ENCODE assay signal across 8 cellular contexts in genomic region chr2:70089946-70090523, GRCh38. TPM values are rescaled to one million over a fixed set of nuclear protein-coding genes. Genes with fewer than 3 reads are reported as not detected.
DNase-seq lines count a peak whose midpoint lies in the region; ATAC-seq, FAIRE-seq and TF ChIP-seq lines count a peak whose summit lies in the region.

No MANE protein-coding gene starts in this region.

- peaks cover 50% of the 10 kb centered on the region for H3K4me1 Mint-ChIP-seq in brain

- TF ChIP-seq POLR2A in A549 (IDR thresholded peaks at IDR 0.05; ENCODE audit: low read length): no peak

- peaks cover 14% of the 10 kb centered on the region for H3K27me3 Mint-ChIP-seq in brain

- 96% methylated on average over 6 of the region's 6 CpGs for WGBS in A549 (ENCODE audit: missing lambda C conversion rate)

- TF ChIP-seq RAD21 in A549 (conservative IDR thresholded peaks at IDR 0.05 in 1 of 2, IDR thresholded peaks at IDR 0.05 in 1 of 2): no peak

- ATAC-seq in A549 (no peak), HG02759 (IDR thresholded peaks at IDR 0.05; ENCODE audit: unreplicated experiment) (no peak), HG03442 (IDR thresholded peaks at IDR 0.05; ENCODE audit: unreplicated experiment) (no peak)

- H3K4me3 ChIP-seq in A549 (peak overlapping the region; percentile 96), HL-60 (replicated peaks; ENCODE audit: insufficient read depth, low read length) (peak overlapping the region; percentile 60), mucosa of rectum (ENCODE audit: low read length in 2 of 2) (peak overlapping the region; percentile 18 to 26), BE2C (ENCODE audit: low read depth, low read length) (no peak overlapping the region)

- H3K9me3 ChIP-seq in A549 (no peaks in the 10 kb centered on the region), mucosa of rectum (ENCODE audit: control insufficient read depth in 2 of 2, low read length in 2 of 2) (no peaks in the 10 kb centered on the region), BE2C (no peaks in the 10 kb centered on the region)

- TF ChIP-seq CTCF in A549 (IDR thresholded peaks at IDR 0.05) (no peak), HL-60 (IDR thresholded peaks at IDR 0.05; ENCODE audit: insufficient read depth, low read length) (no peak), brain (conservative IDR thresholded peaks at IDR 0.05) (no peak), BE2C (IDR thresholded peaks at IDR 0.05; ENCODE audit: low read depth, low read length) (no peak)

- peak overlapping the region; percentile 100 for H3K27ac Mint-ChIP-seq in brain

- H3K4me2 ChIP-seq in A549: peak overlapping the region; percentile 96

- H3K4me1 ChIP-seq in A549 (peaks cover 29% of the 10 kb centered on the region), mucosa of rectum (ENCODE audit: control insufficient read depth in 2 of 2, insufficient read depth in 2 of 2, low read length in 2 of 2) (peaks cover 24 to 34% of the 10 kb centered on the region in 2 donors), BE2C (peaks cover 6% of the 10 kb centered on the region; the same call in 1 of the 2 replicates)

- H3K9ac ChIP-seq in mucosa of rectum (ENCODE audit: low read depth in 1 of 2, low read length in 2 of 2): peak overlapping the region in 1 of 2 donors; percentile 25

- FAIRE-seq in A549 (lab: Jason Lieb, UNC): no peak

- CTCF ChIA-PET in A549 (lab: Yijun Ruan, JAX): interaction anchor here (0.5 to 3.5 kb wide), 7 partner anchors 11 to 102 kb away, joined by 3 to 33 read pairs (median 6); no protein-coding TSS in a partner anchor

- no peaks in the 10 kb centered on the region for H3K27me3 ChIP-seq in HL-60 (ENCODE audit: insufficient read depth, poor library complexity, severe bottlenecking)
- no peaks in the 10 kb centered on the region for H3K27me3 ChIP-seq in mucosa of rectum (ENCODE audit: control insufficient read depth in 2 of 2, insufficient read depth in 2 of 2, low read length in 2 of 2)
- no peaks in the 10 kb centered on the region for H3K27me3 ChIP-seq in BE2C

- H3K36me3 ChIP-seq in mucosa of rectum (ENCODE audit: control insufficient read depth in 2 of 2, insufficient read depth in 2 of 2, low read length in 2 of 2) (peaks cover 4 to 10% of the 10 kb centered on the region in 2 donors), BE2C (peaks cover 13% of the 10 kb centered on the region)

- H3K27ac ChIP-seq in A549: peak overlapping the region; percentile 96 to 100
- peak overlapping the region; percentile 100 for H3K27ac ChIP-seq in HL-60 (replicated peaks)
- peak overlapping the region; percentile 96 to 100 for H3K27ac ChIP-seq in mucosa of rectum (ENCODE audit: low read depth in 2 of 2, low read length in 2 of 2)

- no peak for DNase-seq in A549 (ENCODE audit: low read depth in 1 of 2, low spot score in 1 of 2)
- peak; percentile 58 to 62 for DNase-seq in HL-60 (ENCODE audit: low read depth in 1 of 2, low spot score in 1 of 2)
- DNase-seq in BE2C: no peak
- DNase-seq in activated effector memory CD4-positive, alpha-beta T cell treated with anti-CD3 and anti-CD28 coated beads, Interleukin-2, amount 50 U/mL, for 16 hours: no peak

- peaks cover 0 to 16% (median 6%) of the 10 kb centered on the region in 5 experiments for H3K9me3 Mint-ChIP-seq in brain

- TF ChIP-seq EP300 in A549 (IDR thresholded peaks at IDR 0.05): no peak

- peaks cover 39% of the 10 kb centered on the region for H3K36me3 Mint-ChIP-seq in brain

- peak overlapping the region; percentile 93 to 100 (median 97) for H3K4me3 Mint-ChIP-seq in brain

- POLR2A ChIA-PET in A549 (lab: Yijun Ruan, JAX): interaction anchor here (1.0 to 4.5 kb wide), 5 partner anchors 35 to 54 kb away, joined by 3 to 48 read pairs (median 15); no protein-coding TSS in a partner anchor

TF ChIP-seq in A549, 52 proteins besides CTCF, POLR2A, EP300 and RAD21:
- TF ChIP-seq RARB (CRISPR knock-in tag; IDR thresholded peaks at IDR 0.05): no peak
- 0 out of 2 replicates have a peak, but pooled peaks have one; percentile 1 for TF ChIP-seq EHF (CRISPR knock-in tag; IDR thresholded peaks at IDR 0.05)
- no peak for TF ChIP-seq ELK1 (IDR thresholded peaks at IDR 0.05; ENCODE audit: low read depth, low read length)
- TF ChIP-seq CEBPB (IDR thresholded peaks at IDR 0.05): no peak
- TF ChIP-seq HES2 (IDR thresholded peaks at IDR 0.05): no peak
- TF ChIP-seq BHLHE40 (IDR thresholded peaks at IDR 0.05; ENCODE audit: low read depth, low read length): no peak
- no peak for TF ChIP-seq SMC3 (IDR thresholded peaks at IDR 0.05)
- TF ChIP-seq BCL3 (IDR thresholded peaks at IDR 0.05): 0 out of 3 replicates have a peak, but pooled peaks have one; percentile 17
- TF ChIP-seq HDAC2 (IDR thresholded peaks at IDR 0.05): no peak
- 0 out of 2 replicates have a peak, but pooled peaks have one; percentile 25 for TF ChIP-seq PBX3 (IDR thresholded peaks at IDR 0.05)
- no peak for TF ChIP-seq ZNF302 (CRISPR knock-in tag; IDR thresholded peaks at IDR 0.05)
- TF ChIP-seq JUNB (IDR thresholded peaks at IDR 0.05): no peak
- peak; percentile 58 for TF ChIP-seq HOXA7 (CRISPR knock-in tag; IDR thresholded peaks at IDR 0.05)
- TF ChIP-seq ZC3H11A (IDR thresholded peaks at IDR 0.05): no peak

RNA-seq across cellular contexts. Expression of gene PCBP1, which starts 2.8 kb away (rescaled TPM):
- polyA plus RNA-seq in A549 (2011; rRNA removed): 86.8 and 134 TPM in 2 replicates
- 207 and 256 TPM in 2 replicates for polyA plus RNA-seq in A549 (2012; cell fraction: cytosol; rRNA removed)
- polyA plus RNA-seq in A549 (2012; cell fraction: nucleus; rRNA removed): 280 and 285 TPM in 2 replicates
- 284 to 310 TPM (median 304 TPM) in 3 replicates for polyA plus RNA-seq in A549 (2017; fragmentation: RNase III; extraction: RNeasy Plus Mini Kit Qiagen cat#74134 plus additional on column Dnase treatment)
- polyA minus RNA-seq in A549 (2011; rRNA and poly(A)+ RNA removed): 92.8 and 115 TPM in 2 replicates
- polyA plus RNA-seq in brain (ENCODE audit: insufficient read depth, low read depth, low replicate concordance): 363 TPM
- polyA plus RNA-seq in BE2C (2012; ENCODE audit: insufficient read depth, insufficient read length, low read depth): 374 TPM

Comparison
In these comparisons a context has a peak if more than half of its experiments do, and no peak if none do; other contexts are left out.
1. DNase-seq: peak in HL-60 (2 of 2); none in A549 (0 of 2), BE2C (single experiment) and activated effector memory CD4-positive, alpha-beta T cell treated with anti-CD3 and anti-CD28 coated beads, Interleukin-2, amount 50 U/mL, for 16 hours (single experiment).
2. Peak in every context shown above with its lines, with median percentiles within 50 percentile points of each other: H3K27ac ChIP-seq.